ENCODE assay signal across 8 cellular contexts in the genomic region with DNA sequence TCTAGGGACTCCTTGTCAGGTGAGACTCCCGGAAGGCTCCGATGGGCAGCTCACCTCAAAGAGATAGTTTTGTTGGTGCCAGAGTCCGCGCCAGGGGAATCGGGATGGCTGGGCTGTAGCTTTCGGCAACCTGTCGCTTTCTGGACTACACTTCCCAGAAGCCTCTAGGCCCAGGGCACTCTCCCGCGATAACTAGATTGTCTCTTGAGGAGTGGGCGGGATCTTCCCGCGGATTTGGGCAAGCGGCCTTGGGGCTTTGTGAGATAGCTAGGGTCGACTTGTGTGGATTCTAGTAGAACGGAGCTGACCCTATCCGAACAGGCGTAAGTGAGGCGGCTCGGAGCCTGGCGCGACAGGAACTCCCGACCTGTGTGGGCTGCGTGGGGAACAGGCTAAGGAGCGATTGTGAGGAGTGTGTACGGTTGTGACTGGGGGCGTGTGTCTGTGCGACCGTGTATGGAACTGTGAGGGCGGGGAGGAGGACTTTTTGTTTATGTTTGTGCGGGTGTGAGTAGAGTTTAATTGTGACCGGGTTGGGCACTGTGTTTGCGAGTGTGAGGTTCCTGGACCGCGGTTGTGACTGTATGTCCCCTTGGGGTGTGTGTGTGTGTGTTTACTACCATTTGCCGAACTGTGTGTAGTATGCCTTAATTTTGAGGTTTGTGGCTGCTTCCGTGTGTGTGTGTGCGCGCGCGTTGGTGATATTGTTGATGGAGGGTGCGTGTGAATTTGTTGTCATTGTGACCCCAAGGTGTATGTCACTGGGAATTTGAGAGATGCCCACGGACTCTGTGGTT.
DNase-seq lines count a peak whose midpoint lies in the region; ATAC-seq and TF ChIP-seq lines count a peak whose summit lies in the region.

TSS of gene ZNF345 (plus strand) at position 231 of the 797 bp plus-strand sequence. CDS start 25,955 bp downstream, outside the sequence.

- TF ChIP-seq CTCF in AG09319 (IDR thresholded peaks at IDR 0.05; ENCODE audit: low read depth, low read length), result no peak
- TF ChIP-seq CTCF in coronary artery (IDR thresholded peaks at IDR 0.05), result no peak

- H3K27ac ChIP-seq in coronary artery (peak within 1 kb of the TSS; percentile 57 to 87), layer of hippocampus (ENCODE audit: low read depth, low read length) (peak within 1 kb of the TSS; percentile 86)

- DNase-seq in AG09319 (ENCODE audit: extremely low read depth, low read depth) (peak; percentile 77), NCI-H510A (lab: John Stamatoyannopoulos, UW) (peak; percentile 94), coronary artery (ENCODE audit: low spot score) (peak; percentile 93)
- DNase-seq in activated CD4-positive, alpha-beta T cell treated with anti-CD3 and anti-CD28 coated beads for 48 hours, result peak; percentile 88
- peak; percentile 54 to 60 for DNase-seq in stimulated activated CD4-positive, alpha-beta T cell treated with anti-CD3 and anti-CD28 coated beads, Interleukin-1b, Interleukin-23, amount 100 ng/mL, for 1 hour (ENCODE audit: low read depth in 2 of 2)

- no peaks in the 10 kb centered on the region for H3K27me3 ChIP-seq in layer of hippocampus (ENCODE audit: control insufficient read depth, insufficient read depth, low read length)

- ATAC-seq in GM19043 (IDR thresholded peaks at IDR 0.05; ENCODE audit: low read depth, unreplicated experiment), result peak; percentile 78
- ATAC-seq in HG03354 (IDR thresholded peaks at IDR 0.05; ENCODE audit: poor library complexity, severe bottlenecking, unreplicated experiment), result peak; percentile 89

- peak within 1 kb of the TSS; percentile 87 for H3K4me3 ChIP-seq in coronary artery

Comparison
In these comparisons a context has a peak if more than half of its experiments do, and no peak if none do; other contexts are left out.
1. Peak in every context shown above with its lines: DNase-seq, ATAC-seq, H3K4me3 ChIP-seq and H3K27ac ChIP-seq.